In genomic region chr19:18282021-18282787, GRCh38 we compare ENCODE assay signal across 1 cellular context.
A peak's percentile ranks its signal among the peaks of the same experiment; 100 is the strongest.
TF ChIP-seq lines count a peak whose summit lies in the region.

No MANE protein-coding gene starts in this region.

TF ChIP-seq in HepG2, 621 proteins besides CTCF, POLR2A, EP300 and RAD21 (continued from another document and continues in another):
- TF ChIP-seq ZBTB10 (CRISPR knock-in tag; IDR thresholded peaks at IDR 0.05; ENCODE audit: borderline replicate concordance), result no peak
- TF ChIP-seq ZNF652 (CRISPR knock-in tag; IDR thresholded peaks at IDR 0.05; ENCODE audit: borderline replicate concordance, low read depth), result peak; percentile 93
- TF ChIP-seq ZFP1 (CRISPR knock-in tag; IDR thresholded peaks at IDR 0.05), result no peak
- TF ChIP-seq TCF12 (IDR thresholded peaks at IDR 0.05), result no peak
- peak; percentile 58; the same call in 1 of the 2 replicates for TF ChIP-seq TCF12 (CRISPR knock-in tag; IDR thresholded peaks at IDR 0.05)
- TF ChIP-seq ZNF773 (CRISPR knock-in tag; IDR thresholded peaks at IDR 0.05; ENCODE audit: borderline replicate concordance), result no peak
- no peak for TF ChIP-seq NR1H2 (CRISPR knock-in tag; IDR thresholded peaks at IDR 0.05; ENCODE audit: borderline replicate concordance, low read depth)
- TF ChIP-seq ZNF549 (CRISPR knock-in tag; IDR thresholded peaks at IDR 0.05), result no peak
- no peak for TF ChIP-seq IKZF5 (CRISPR knock-in tag; IDR thresholded peaks at IDR 0.05)
- no peak for TF ChIP-seq CREM (IDR thresholded peaks at IDR 0.05)
- TF ChIP-seq CREM (CRISPR knock-in tag; IDR thresholded peaks at IDR 0.05), result no peak
- no peak for TF ChIP-seq REST (IDR thresholded peaks at IDR 0.05; ENCODE audit: borderline replicate concordance in 1 of 2, low read depth in 1 of 2, low read length in 2 of 2)
- 0 out of 2 replicates have a peak, but pooled peaks have one; percentile 8 for TF ChIP-seq ZBTB25 (CRISPR knock-in tag; IDR thresholded peaks at IDR 0.05)
- 0 out of 2 replicates have a peak, but pooled peaks have one; percentile 14 for TF ChIP-seq DNMT3B (CRISPR knock-in tag; conservative IDR thresholded peaks at IDR 0.05)
- TF ChIP-seq KAT2B (IDR thresholded peaks at IDR 0.05; ENCODE audit: borderline replicate concordance, low read depth, low read length), result no peak
- TF ChIP-seq ZNF142 (CRISPR knock-in tag; IDR thresholded peaks at IDR 0.05), result 0 out of 2 replicates have a peak, but pooled peaks have one; percentile 10
- no peak for TF ChIP-seq SNAPC2 (CRISPR knock-in tag; IDR thresholded peaks at IDR 0.05)
- no peak for TF ChIP-seq MBD4 (IDR thresholded peaks at IDR 0.05; ENCODE audit: borderline replicate concordance, low read length)
- TF ChIP-seq CBX1 (IDR thresholded peaks at IDR 0.05; ENCODE audit: low read depth), result no peak
- TF ChIP-seq ZNF234 (CRISPR knock-in tag; conservative IDR thresholded peaks at IDR 0.05), result no peak
- TF ChIP-seq SUZ12 (IDR thresholded peaks at IDR 0.05; ENCODE audit: low read depth, low read length), result no peak
- no peak for TF ChIP-seq TEAD3 (CRISPR knock-in tag; optimal IDR thresholded peaks at IDR 0.05; ENCODE audit: borderline replicate concordance)
- no peak; the same call in 1 of the 2 replicates for TF ChIP-seq ETV5 (CRISPR knock-in tag; IDR thresholded peaks at IDR 0.05; ENCODE audit: borderline replicate concordance)
- no peak for TF ChIP-seq ZNF616 (CRISPR knock-in tag; IDR thresholded peaks at IDR 0.05; ENCODE audit: low read depth)
- TF ChIP-seq ZNF558 (CRISPR knock-in tag; IDR thresholded peaks at IDR 0.05; ENCODE audit: borderline replicate concordance), result no peak
- TF ChIP-seq AHDC1 (CRISPR knock-in tag; IDR thresholded peaks at IDR 0.05; ENCODE audit: borderline replicate concordance), result 0 out of 2 replicates have a peak, but pooled peaks have one; percentile 36
- peak; percentile 40 for TF ChIP-seq MED8 (CRISPR knock-in tag; IDR thresholded peaks at IDR 0.05; ENCODE audit: insufficient replicate concordance)
- TF ChIP-seq MBNL3 (CRISPR knock-in tag; conservative IDR thresholded peaks at IDR 0.05), result no peak
- TF ChIP-seq KDM4B (CRISPR knock-in tag; IDR thresholded peaks at IDR 0.05), result peak; percentile 81
- 0 out of 2 replicates have a peak, but pooled peaks have one; percentile 33 for TF ChIP-seq ZNF501 (CRISPR knock-in tag; IDR thresholded peaks at IDR 0.05)
- no peak for TF ChIP-seq CCAR2 (optimal IDR thresholded peaks at IDR 0.05; ENCODE audit: low read depth, low read length)
- TF ChIP-seq JUN (CRISPR knock-in tag; IDR thresholded peaks at IDR 0.05), result no peak
- no peak for TF ChIP-seq BHLHE40 (IDR thresholded peaks at IDR 0.05; ENCODE audit: low read length)
- no peak for TF ChIP-seq ZSCAN12 (CRISPR knock-in tag; IDR thresholded peaks at IDR 0.05)
- TF ChIP-seq ZNF367 (CRISPR knock-in tag; IDR thresholded peaks at IDR 0.05; ENCODE audit: borderline replicate concordance), result no peak
- no peak for TF ChIP-seq MIXL1 (CRISPR knock-in tag; IDR thresholded peaks at IDR 0.05)
- no peak for TF ChIP-seq ISL2 (CRISPR knock-in tag; IDR thresholded peaks at IDR 0.05)
- no peak for TF ChIP-seq SAFB2 (CRISPR knock-in tag; IDR thresholded peaks at IDR 0.05; ENCODE audit: borderline replicate concordance, low read depth)
- TF ChIP-seq EZH2 (conservative IDR thresholded peaks at IDR 0.05; ENCODE audit: low read depth, low read length), result no peak
- TF ChIP-seq MXD1 (CRISPR knock-in tag; IDR thresholded peaks at IDR 0.05), result 0 out of 2 replicates have a peak, but pooled peaks have one; percentile 48
- TF ChIP-seq MLLT10 (CRISPR knock-in tag; IDR thresholded peaks at IDR 0.05), result no peak
- TF ChIP-seq ZNF317 (CRISPR knock-in tag; IDR thresholded peaks at IDR 0.05), result peak; percentile 41; the same call in 1 of the 2 replicates
- TF ChIP-seq ZNF75D (CRISPR knock-in tag; IDR thresholded peaks at IDR 0.05; ENCODE audit: borderline replicate concordance), result no peak
- TF ChIP-seq MYC (CRISPR knock-in tag; IDR thresholded peaks at IDR 0.05; ENCODE audit: borderline replicate concordance), result no peak; the same call in 1 of the 2 replicates
- peak; percentile 13 for TF ChIP-seq ELF3 (CRISPR knock-in tag; IDR thresholded peaks at IDR 0.05)
